1 cellular context compared by ENCODE assay signal in genomic region chr5:66680804-66681203, GRCh38.
TF ChIP-seq lines count a peak whose summit lies in the region.

No MANE protein-coding gene starts in this region.

TF ChIP-seq in K562, 482 proteins besides CTCF, POLR2A, EP300 and RAD21 (continued from another document):
- no peak for TF ChIP-seq BCLAF1 (IDR thresholded peaks at IDR 0.05; ENCODE audit: borderline replicate concordance in 1 of 2, control insufficient read depth in 1 of 2, low read depth in 2 of 2, low read length in 1 of 2)
- TF ChIP-seq TEAD2 (tag; IDR thresholded peaks at IDR 0.05) = no peak
- TF ChIP-seq ZBTB8A (IDR thresholded peaks at IDR 0.05; ENCODE audit: partially characterized antibody) = no peak
- TF ChIP-seq ATF6 (CRISPR knock-in tag; IDR thresholded peaks at IDR 0.05) = no peak
- TF ChIP-seq FOXA3 (CRISPR knock-in tag; conservative IDR thresholded peaks at IDR 0.05 in 1 of 2, IDR thresholded peaks at IDR 0.05 in 1 of 2) = no peak
- no peak for TF ChIP-seq SMAD3 (CRISPR knock-in tag; conservative IDR thresholded peaks at IDR 0.05)
